In the genomic region with DNA sequence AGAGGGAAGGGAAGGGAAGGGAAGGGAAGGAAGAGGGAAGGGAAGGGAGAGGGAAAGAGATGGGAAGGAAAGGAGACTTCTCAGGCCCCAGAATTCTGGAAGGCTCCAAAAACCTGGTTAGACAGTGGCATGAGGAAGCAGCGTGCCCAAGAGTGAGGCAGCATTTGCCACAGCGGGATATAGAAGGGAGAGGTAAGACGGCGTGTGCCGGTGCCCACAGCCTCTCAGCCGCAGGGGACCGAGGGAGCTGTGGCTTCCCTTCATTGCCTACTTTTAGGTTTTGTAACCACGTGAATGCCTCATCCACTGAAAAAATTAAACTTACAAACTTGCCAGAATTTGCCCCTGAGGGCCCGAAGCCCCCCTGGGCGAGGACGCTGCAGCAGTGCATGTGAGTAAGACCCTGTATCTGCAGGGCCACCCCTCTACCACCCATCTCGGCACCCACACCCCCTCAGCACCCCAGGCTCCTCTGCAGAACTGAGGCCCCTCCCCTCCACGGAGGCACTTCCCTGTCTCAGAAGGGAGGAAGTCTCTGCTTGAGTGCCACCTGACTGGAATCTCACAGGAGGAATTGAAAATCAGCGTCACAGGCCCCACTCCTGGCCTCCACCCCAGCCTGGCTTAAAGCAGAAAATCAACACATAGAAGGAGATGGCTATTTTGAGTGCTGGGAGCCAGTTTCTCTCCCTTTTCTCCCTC, we compare ENCODE assay signal across 8 cellular contexts. TPM values are rescaled to one million over a fixed set of nuclear protein-coding genes. Genes with fewer than 3 reads are reported as not detected.
DNase-seq lines count a peak whose midpoint lies in the region; ATAC-seq and TF ChIP-seq lines count a peak whose summit lies in the region.
"Had no signal": no experiment of that assay in that cellular context is flagged by ENCODE, and none has a peak within 500 bp of the region (broad histone marks: within the 10 kb centered on the region; RNA-seq: fewer than 3 reads in every experiment).

No MANE protein-coding gene starts in this region.

- H3K27me3 ChIP-seq in dorsolateral prefrontal cortex: peaks cover 0 to 7% (median 0%) of the 10 kb centered on the region in 45 donors
- no peaks in the 10 kb centered on the region for H3K27me3 ChIP-seq in tibial artery

- H3K27ac ChIP-seq in dorsolateral prefrontal cortex (peak overlapping the region in 46 of 59 donors; percentile 22 to 86 (median 66)), tibial artery (peak overlapping the region; percentile 69 to 81)

- no peak for TF ChIP-seq CTCF in dorsolateral prefrontal cortex (IDR thresholded peaks at IDR 0.05 in 54 of 56, conservative IDR thresholded peaks at IDR 0.05 in 2 of 56; ENCODE audit: low read depth in 1 of 56, partially characterized antibody in 56 of 56)
- TF ChIP-seq CTCF in tibial artery (IDR thresholded peaks at IDR 0.05): no peak

- DNase-seq in NOMO-1 treated with DMSO at 0.1 percent for 48 hours (lab: John Stamatoyannopoulos, UW; ENCODE audit: unreplicated experiment): peak; percentile 43
- DNase-seq in dorsolateral prefrontal cortex: peak in 3 of 10 donors; percentile 22 to 45 (median 37)
- DNase-seq in midbrain (lab: John Stamatoyannopoulos, UW): peak; percentile 36
- DNase-seq in tibial artery: peak in 1 of 2 donors; percentile 60
- DNase-seq in retina: no peak
- DNase-seq: T-helper 9 cell had no signal

- H3K36me3 ChIP-seq in tibial artery: no peaks in the 10 kb centered on the region

- intact Hi-C loops in dorsolateral prefrontal cortex (cut with DNase I) (no loop called here), tibial artery (cut with DNase I; ENCODE audit: low total_unique reads) (no loop called here)

- ATAC-seq in HG03135 (IDR thresholded peaks at IDR 0.05; ENCODE audit: unreplicated experiment) (no peak), GM19351 (IDR thresholded peaks at IDR 0.05; ENCODE audit: unreplicated experiment) (no peak)

- H3K4me3 ChIP-seq in dorsolateral prefrontal cortex (peak overlapping the region in 10 of 59 donors; percentile 2 to 26 (median 14)), tibial artery (peak overlapping the region; percentile 1 to 2)

- no peaks in the 10 kb centered on the region for H3K9me3 ChIP-seq in tibial artery

- H3K4me1 ChIP-seq in tibial artery: peaks cover 5 to 38% (median 34%) of the 10 kb centered on the region in 4 donors

RNA-seq across cellular contexts. Expression of gene LINC01488, which starts 58.1 kb away (rescaled TPM):
- total RNA-seq in dorsolateral prefrontal cortex: not detected
